In the genomic region with DNA sequence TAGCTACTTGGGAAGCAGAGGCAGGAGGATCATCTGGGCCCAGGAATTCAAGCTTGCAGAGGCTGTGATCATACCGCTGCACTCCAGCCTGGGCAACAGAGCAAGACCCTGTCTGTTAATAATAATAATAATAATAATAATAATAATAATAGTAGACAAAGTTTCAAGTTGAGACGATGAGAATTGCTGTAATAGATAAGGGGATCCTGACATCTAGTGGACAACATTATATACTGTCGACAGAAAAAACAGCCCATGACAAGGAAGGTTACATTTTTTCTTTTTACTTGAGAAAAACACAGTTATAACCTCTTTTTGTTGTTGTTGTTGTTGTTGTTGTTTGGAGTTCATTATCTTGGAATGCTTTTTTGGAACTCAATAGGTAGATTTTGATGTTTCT, we compare ENCODE assay signal across 1 cellular context.
TF ChIP-seq lines count a peak whose summit lies in the region.

No MANE protein-coding gene starts in this region.

TF ChIP-seq in K562, 482 proteins besides CTCF, POLR2A, EP300 and RAD21 (continued from another document):
- TF ChIP-seq, protein P1, sequence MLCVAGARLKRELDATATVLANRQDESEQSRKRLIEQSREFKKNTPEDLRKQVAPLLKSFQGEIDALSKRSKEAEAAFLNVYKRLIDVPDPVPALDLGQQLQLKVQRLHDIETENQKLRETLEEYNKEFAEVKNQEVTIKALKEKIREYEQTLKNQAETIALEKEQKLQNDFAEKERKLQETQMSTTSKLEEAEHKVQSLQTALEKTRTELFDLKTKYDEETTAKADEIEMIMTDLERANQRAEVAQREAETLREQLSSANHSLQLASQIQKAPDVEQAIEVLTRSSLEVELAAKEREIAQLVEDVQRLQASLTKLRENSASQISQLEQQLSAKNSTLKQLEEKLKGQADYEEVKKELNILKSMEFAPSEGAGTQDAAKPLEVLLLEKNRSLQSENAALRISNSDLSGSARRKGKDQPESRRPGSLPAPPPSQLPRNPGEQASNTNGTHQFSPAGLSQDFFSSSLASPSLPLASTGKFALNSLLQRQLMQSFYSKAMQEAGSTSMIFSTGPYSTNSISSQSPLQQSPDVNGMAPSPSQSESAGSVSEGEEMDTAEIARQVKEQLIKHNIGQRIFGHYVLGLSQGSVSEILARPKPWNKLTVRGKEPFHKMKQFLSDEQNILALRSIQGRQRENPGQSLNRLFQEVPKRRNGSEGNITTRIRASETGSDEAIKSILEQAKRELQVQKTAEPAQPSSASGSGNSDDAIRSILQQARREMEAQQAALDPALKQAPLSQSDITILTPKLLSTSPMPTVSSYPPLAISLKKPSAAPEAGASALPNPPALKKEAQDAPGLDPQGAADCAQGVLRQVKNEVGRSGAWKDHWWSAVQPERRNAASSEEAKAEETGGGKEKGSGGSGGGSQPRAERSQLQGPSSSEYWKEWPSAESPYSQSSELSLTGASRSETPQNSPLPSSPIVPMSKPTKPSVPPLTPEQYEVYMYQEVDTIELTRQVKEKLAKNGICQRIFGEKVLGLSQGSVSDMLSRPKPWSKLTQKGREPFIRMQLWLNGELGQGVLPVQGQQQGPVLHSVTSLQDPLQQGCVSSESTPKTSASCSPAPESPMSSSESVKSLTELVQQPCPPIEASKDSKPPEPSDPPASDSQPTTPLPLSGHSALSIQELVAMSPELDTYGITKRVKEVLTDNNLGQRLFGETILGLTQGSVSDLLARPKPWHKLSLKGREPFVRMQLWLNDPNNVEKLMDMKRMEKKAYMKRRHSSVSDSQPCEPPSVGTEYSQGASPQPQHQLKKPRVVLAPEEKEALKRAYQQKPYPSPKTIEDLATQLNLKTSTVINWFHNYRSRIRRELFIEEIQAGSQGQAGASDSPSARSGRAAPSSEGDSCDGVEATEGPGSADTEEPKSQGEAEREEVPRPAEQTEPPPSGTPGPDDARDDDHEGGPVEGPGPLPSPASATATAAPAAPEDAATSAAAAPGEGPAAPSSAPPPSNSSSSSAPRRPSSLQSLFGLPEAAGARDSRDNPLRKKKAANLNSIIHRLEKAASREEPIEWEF (CRISPR knock-in tag; IDR thresholded peaks at IDR 0.05): no peak
- no peak for TF ChIP-seq ZNF3 (CRISPR knock-in tag; IDR thresholded peaks at IDR 0.05)
- TF ChIP-seq, protein P2, sequence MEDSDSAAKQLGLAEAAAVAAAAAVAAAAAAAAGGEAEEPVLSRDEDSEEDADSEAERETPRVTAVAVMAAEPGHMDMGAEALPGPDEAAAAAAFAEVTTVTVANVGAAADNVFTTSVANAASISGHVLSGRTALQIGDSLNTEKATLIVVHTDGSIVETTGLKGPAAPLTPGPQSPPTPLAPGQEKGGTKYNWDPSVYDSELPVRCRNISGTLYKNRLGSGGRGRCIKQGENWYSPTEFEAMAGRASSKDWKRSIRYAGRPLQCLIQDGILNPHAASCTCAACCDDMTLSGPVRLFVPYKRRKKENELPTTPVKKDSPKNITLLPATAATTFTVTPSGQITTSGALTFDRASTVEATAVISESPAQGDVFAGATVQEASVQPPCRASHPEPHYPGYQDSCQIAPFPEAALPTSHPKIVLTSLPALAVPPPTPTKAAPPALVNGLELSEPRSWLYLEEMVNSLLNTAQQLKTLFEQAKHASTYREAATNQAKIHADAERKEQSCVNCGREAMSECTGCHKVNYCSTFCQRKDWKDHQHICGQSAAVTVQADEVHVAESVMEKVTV (CRISPR knock-in tag; IDR thresholded peaks at IDR 0.05): peak; percentile 68
- TF ChIP-seq ZNF75A (CRISPR knock-in tag; IDR thresholded peaks at IDR 0.05): no peak
- no peak for TF ChIP-seq RBM34 (IDR thresholded peaks at IDR 0.05; ENCODE audit: borderline replicate concordance, insufficient read depth, low read length)
- no peak for TF ChIP-seq MCM3 (IDR thresholded peaks at IDR 0.05)
- TF ChIP-seq DACH1 (IDR thresholded peaks at IDR 0.05; ENCODE audit: partially characterized antibody): peak; percentile 42
- no peak for TF ChIP-seq ZSCAN29 (IDR thresholded peaks at IDR 0.05)
- TF ChIP-seq HNRNPK (IDR thresholded peaks at IDR 0.05; ENCODE audit: low read depth, low read length, poor library complexity, severe bottlenecking): no peak
- TF ChIP-seq SMC3 (conservative IDR thresholded peaks at IDR 0.05; ENCODE audit: insufficient read depth, low read depth, low read length): 0 out of 2 replicates have a peak, but pooled peaks have one; percentile 29
